ENCODE assay signal across 28 cellular contexts in genomic region chr1:14482784-14483183, GRCh38.
"Had no signal": no experiment of that assay in that cellular context is flagged by ENCODE, and none has a peak within 500 bp of the region (broad histone marks: within the 10 kb centered on the region; RNA-seq: fewer than 3 reads in every experiment).

No MANE protein-coding gene starts in this region.

- FAIRE-seq: colon, endometrium, endothelial cell of umbilical vein, frontal cortex had no signal

- H3K4me3 ChIP-seq: colonic mucosa, coronary artery, dorsolateral prefrontal cortex, esophagus muscularis mucosa, esophagus squamous epithelium, gastrocnemius medialis, gastroesophageal sphincter, heart left ventricle, heart right ventricle had no signal

- H3K9me3 ChIP-seq: colonic mucosa, esophagus muscularis mucosa, esophagus squamous epithelium, gastrocnemius medialis, gastroesophageal sphincter, heart left ventricle had no signal

- H3K27me3 ChIP-seq: colonic mucosa, dorsolateral prefrontal cortex, esophagus muscularis mucosa, esophagus squamous epithelium, foreskin keratinocyte, gastrocnemius medialis, gastroesophageal sphincter had no signal

- ATAC-seq: effector memory CD8-positive, alpha-beta T cell; esophagus mucosa; foreskin keratinocyte; gastrocnemius medialis; gastroesophageal sphincter; heart left ventricle; heart right ventricle had no signal

- H3K4me1 ChIP-seq: colonic mucosa, gastrocnemius medialis, heart right ventricle had no signal

- H3K36me3 ChIP-seq: colonic mucosa, esophagus muscularis mucosa, esophagus squamous epithelium, gastrocnemius medialis, gastroesophageal sphincter, heart left ventricle, heart right ventricle had no signal

- DNase-seq: colonic mucosa; cortex of kidney; dermis blood vessel endothelial cell; dorsolateral prefrontal cortex; effector CD4-positive, alpha-beta T cell; effector CD8-positive, alpha-beta T cell; effector memory CD4-positive, alpha-beta T cell; effector memory CD8-positive, alpha-beta T cell; endodermal cell; erythroblast; esophagus squamous epithelium; foreskin fibroblast; foreskin keratinocyte; foreskin melanocyte; gastrocnemius medialis; glutamatergic neuron; head of caudate nucleus; heart left ventricle; heart right ventricle had no signal

- H3K27ac ChIP-seq: colonic mucosa, coronary artery, dorsolateral prefrontal cortex, epithelial cell of prostate, esophagus muscularis mucosa, esophagus squamous epithelium, foreskin keratinocyte, gastrocnemius medialis, gastroesophageal sphincter, heart left ventricle, heart right ventricle had no signal
